ENCODE assay signal across 1 cellular context in genomic region chr3:10992017-10992945, GRCh38.
A peak's percentile ranks its signal among the peaks of the same experiment; 100 is the strongest.
TF ChIP-seq lines count a peak whose summit lies in the region.

Gene SLC6A1 (plus strand): TSS chr3:10992748. CDS start chr3:11017212, 24,464 bp downstream.

TF ChIP-seq in HEK293, 187 proteins besides CTCF, POLR2A, EP300 and RAD21 (continued from another document):
- TF ChIP-seq ZBTB26 (tag by site-specific recombination; optimal IDR thresholded peaks at IDR 0.05) (peak; percentile 50), KLF10 (tag by site-specific recombination; IDR thresholded peaks at IDR 0.05) (no peak), HIC1 (tag by site-specific recombination; IDR thresholded peaks at IDR 0.05) (0 out of 2 replicates have a peak, but pooled peaks have one; percentile 16), ZNF223 (tag by site-specific recombination; IDR thresholded peaks at IDR 0.05) (no peak), ZNF600 (tag by site-specific recombination; IDR thresholded peaks at IDR 0.05) (peak; percentile 49; the same call in 1 of the 2 replicates), ZNF777 (tag by site-specific recombination; IDR thresholded peaks at IDR 0.05; ENCODE audit: borderline replicate concordance) (peak; percentile 70; the same call in 1 of the 2 replicates), ZNF366 (tag by site-specific recombination; conservative IDR thresholded peaks at IDR 0.05) (peak; percentile 79), PATZ1 (tag by site-specific recombination; IDR thresholded peaks at IDR 0.05) (peak; percentile 75), ZNF76 (tag by site-specific recombination; IDR thresholded peaks at IDR 0.05; ENCODE audit: borderline replicate concordance, low read depth) (peak; percentile 47; the same call in 1 of the 2 replicates), GLIS2 (tag by site-specific recombination; IDR thresholded peaks at IDR 0.05) (peak; percentile 52; the same call in 1 of the 2 replicates), OVOL3 (tag by site-specific recombination; IDR thresholded peaks at IDR 0.05) (no peak), ZNF335 (tag by site-specific recombination; conservative IDR thresholded peaks at IDR 0.05) (peak; percentile 80), ZIC2 (tag by site-specific recombination; IDR thresholded peaks at IDR 0.05) (peak; percentile 39; the same call in 1 of the 2 replicates), PRDM10 (tag by site-specific recombination; IDR thresholded peaks at IDR 0.05) (peak; percentile 42; the same call in 1 of the 2 replicates), SP3 (tag by site-specific recombination; IDR thresholded peaks at IDR 0.05) (peak; percentile 68), ZNF10 (tag by site-specific recombination; IDR thresholded peaks at IDR 0.05) (no peak), ZNF707 (tag by site-specific recombination; IDR thresholded peaks at IDR 0.05) (no peak), ELK4 (IDR thresholded peaks at IDR 0.05; ENCODE audit: borderline replicate concordance, low read depth, low read length) (no peak), ZNF561 (tag by site-specific recombination; IDR thresholded peaks at IDR 0.05; ENCODE audit: borderline replicate concordance) (no peak), ZFHX2 (tag by site-specific recombination; conservative IDR thresholded peaks at IDR 0.05) (peak; percentile 53), ZBTB1 (tag by site-specific recombination; IDR thresholded peaks at IDR 0.05) (no peak), SP2 (tag by site-specific recombination; IDR thresholded peaks at IDR 0.05) (peak; percentile 69), ZNF558 (tag by site-specific recombination; IDR thresholded peaks at IDR 0.05) (no peak), ZBTB17 (tag by site-specific recombination; IDR thresholded peaks at IDR 0.05) (peak; percentile 75), ZNF214 (tag by site-specific recombination; IDR thresholded peaks at IDR 0.05; ENCODE audit: borderline replicate concordance) (no peak), GLIS1 (tag by site-specific recombination; IDR thresholded peaks at IDR 0.05) (peak; percentile 29; the same call in 1 of the 2 replicates), ZBTB11 (tag by site-specific recombination; conservative IDR thresholded peaks at IDR 0.05; ENCODE audit: low read depth) (peak; percentile 26; the same call in 1 of the 2 replicates)
